8 cellular contexts compared by ENCODE assay signal in the genomic region with DNA sequence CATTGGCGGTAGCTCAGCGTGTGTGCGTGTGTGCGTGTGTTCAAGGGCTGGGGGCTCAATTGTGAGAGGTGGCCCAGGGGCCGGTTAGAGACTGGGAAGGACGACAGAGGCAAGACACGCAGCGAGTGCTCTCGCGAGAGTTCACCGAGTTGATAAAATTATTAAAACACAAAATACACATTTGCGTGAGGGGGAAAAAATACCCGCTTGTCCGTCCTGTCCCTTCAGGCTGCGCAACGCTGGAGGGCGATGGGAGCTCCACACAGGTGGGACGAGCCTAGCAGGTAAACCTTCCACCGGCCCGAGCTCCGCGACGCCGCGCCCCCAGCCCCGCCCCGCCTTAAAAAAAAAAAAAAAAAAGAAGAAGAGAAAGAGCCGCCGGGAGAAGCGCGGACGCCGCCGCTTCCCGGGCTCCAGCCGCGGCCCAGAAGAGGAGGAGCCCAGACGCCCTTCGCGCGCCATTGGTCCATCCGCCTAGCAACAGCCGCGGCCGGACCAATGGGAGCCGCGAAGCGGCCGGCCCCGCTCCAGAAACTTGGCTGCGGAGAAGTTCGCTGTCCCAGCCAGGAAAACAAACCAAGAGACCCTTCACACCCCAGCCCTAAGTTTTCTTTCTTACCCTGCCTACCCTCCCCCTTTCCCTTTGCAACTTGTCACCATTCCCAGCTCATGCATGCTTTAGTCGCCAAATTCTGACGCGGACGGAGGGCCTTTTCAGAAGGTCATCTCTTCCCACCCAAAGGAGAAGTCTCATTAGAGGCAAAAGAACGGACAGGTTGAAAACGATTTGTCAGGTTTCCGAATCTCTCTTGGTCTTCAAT.
DNase-seq lines count a peak whose midpoint lies in the region; ATAC-seq and TF ChIP-seq lines count a peak whose summit lies in the region.

No MANE protein-coding gene starts in this region.

- TF ChIP-seq CTCF in fibroblast of villous mesenchyme (IDR thresholded peaks at IDR 0.05; ENCODE audit: insufficient read depth, low read depth, low read length) (no peak), nephron (IDR thresholded peaks at IDR 0.05; ENCODE audit: unreplicated experiment in 3 of 3) (no peak)

- peak overlapping the region; percentile 85 for H3K9ac ChIP-seq in HUES6 (ENCODE audit: low read length)

- H3K4me3 ChIP-seq in HUES6 (ENCODE audit: low read depth, low read length) (peak overlapping the region; percentile 82), fibroblast of villous mesenchyme (ENCODE audit: low read depth, low read length) (peak overlapping the region; percentile 63)

- H3K4me3 Mint-ChIP-seq in nephron = peak overlapping the region; percentile 91 to 96 (median 94)

- peak; percentile 100 for ATAC-seq in GM21423 (IDR thresholded peaks at IDR 0.05; ENCODE audit: unreplicated experiment)
- ATAC-seq in stimulated activated naive CD8-positive, alpha-beta T cell treated with anti-CD3 and anti-CD28 coated beads, Interleukin-15, Interleukin-2, amounts not matched to agents 100 U/mL and 50 U/mL, for 24 hours = peak; percentile 90

- H3K36me3 Mint-ChIP-seq in nephron (ENCODE audit: low read depth) = no peaks in the 10 kb centered on the region

- H3K27me3 ChIP-seq in HUES6 (ENCODE audit: control insufficient read depth, insufficient read depth, low read length) = no peaks in the 10 kb centered on the region

- H3K4me1 ChIP-seq in HUES6 (ENCODE audit: control insufficient read depth, insufficient read depth, low read length) = peaks cover 4% of the 10 kb centered on the region; the same call in 1 of the 2 replicates

- H3K27ac ChIP-seq in HUES6 (ENCODE audit: low read depth, low read length) = no peak overlapping the region

- peak overlapping the region; percentile 96 to 100 (median 97) for H3K27ac Mint-ChIP-seq in nephron

- DNase-seq in COLO668 (lab: John Stamatoyannopoulos, UW; ENCODE audit: unreplicated experiment) (peak; percentile 92), RKO (ENCODE audit: low spot score) (peak; percentile 85), activated gamma-delta T cell (lab: John Stamatoyannopoulos, UW) (peak; percentile 24), fibroblast of villous mesenchyme (ENCODE audit: low read depth) (peak; percentile 83)
- peak; percentile 67 for DNase-seq in stimulated activated naive CD8-positive, alpha-beta T cell treated with anti-CD3 and anti-CD28 coated beads, Interleukin-15, Interleukin-2, amounts not matched to agents 100 U/mL and 50 U/mL, for 24 hours

- no peaks in the 10 kb centered on the region for H3K9me3 ChIP-seq in HUES6 (ENCODE audit: control insufficient read depth, insufficient read depth, low read depth, low read length)

- H3K4me1 Mint-ChIP-seq in nephron = peaks cover 52% of the 10 kb centered on the region

- H3K27me3 Mint-ChIP-seq in nephron (ENCODE audit: low read depth) = no peaks in the 10 kb centered on the region

- no peaks in the 10 kb centered on the region for H3K9me3 Mint-ChIP-seq in nephron

- no peaks in the 10 kb centered on the region for H3K36me3 ChIP-seq in HUES6 (ENCODE audit: control insufficient read depth, insufficient read depth, low read length)

Comparison
In these comparisons a context has a peak if more than half of its experiments do, and no peak if none do; other contexts are left out.
1. DNase-seq: peak in every context shown above with its lines; median percentile 92 in COLO668; 85 in RKO; 83 in fibroblast of villous mesenchyme; 67 in stimulated activated naive CD8-positive, alpha-beta T cell treated with anti-CD3 and anti-CD28 coated beads, Interleukin-15, Interleukin-2, amounts not matched to agents 100 U/mL and 50 U/mL, for 24 hours; 24 in activated gamma-delta T cell.